Comparison of ENCODE assay signal across 1 cellular context in genomic region chr7:66639773-66640172, GRCh38.
TF ChIP-seq lines count a peak whose summit lies in the region.

No MANE protein-coding gene starts in this region.

TF ChIP-seq in K562, 482 proteins besides CTCF, POLR2A, EP300 and RAD21 (continued from another document and continues in another):
- TF ChIP-seq RERE (CRISPR knock-in tag; IDR thresholded peaks at IDR 0.05; ENCODE audit: borderline replicate concordance) (0 out of 2 replicates have a peak, but pooled peaks have one; percentile 78), ETV1 (tag; conservative IDR thresholded peaks at IDR 0.05; ENCODE audit: low read depth) (peak; percentile 49; the same call in 1 of the 2 replicates), SMARCE1 (IDR thresholded peaks at IDR 0.05) (peak; percentile 92), HES1 (IDR thresholded peaks at IDR 0.05; ENCODE audit: low read depth) (peak; percentile 75; the same call in 1 of the 2 replicates), REST (CRISPR knock-in tag; IDR thresholded peaks at IDR 0.05; ENCODE audit: low read depth) (no peak), TEAD1 (CRISPR knock-in tag; IDR thresholded peaks at IDR 0.05) (peak; percentile 96 to 97), AFF4 (CRISPR knock-in tag; IDR thresholded peaks at IDR 0.05) (0 out of 2 replicates have a peak, but pooled peaks have one; percentile 40), EHMT2 (IDR thresholded peaks at IDR 0.05) (peak; percentile 57; the same call in 1 of the 2 replicates), ID3 (CRISPR knock-in tag; IDR thresholded peaks at IDR 0.05) (no peak), ID3 (tag; IDR thresholded peaks at IDR 0.05) (0 out of 2 replicates have a peak, but pooled peaks have one; percentile 44), POLR2AphosphoS5 (IDR thresholded peaks at IDR 0.05; ENCODE audit: control insufficient read depth, insufficient read depth, low read depth, low read length) (peak; percentile 98), SMARCC2 (IDR thresholded peaks at IDR 0.05; ENCODE audit: low read depth) (peak; percentile 88), ZNF79 (CRISPR knock-in tag; IDR thresholded peaks at IDR 0.05; ENCODE audit: low read depth) (no peak), TAF9B (IDR thresholded peaks at IDR 0.05; ENCODE audit: partially characterized antibody) (no peak), MYNN (IDR thresholded peaks at IDR 0.05) (peak; percentile 86), MYNN (CRISPR knock-in tag; IDR thresholded peaks at IDR 0.05) (no peak), STAT5A (IDR thresholded peaks at IDR 0.05; ENCODE audit: borderline replicate concordance, low read length) (peak; percentile 87; the same call in 1 of the 2 replicates), ATF7 (IDR thresholded peaks at IDR 0.05) (peak; percentile 68), FOXM1 (IDR thresholded peaks at IDR 0.05; ENCODE audit: low read depth) (peak; percentile 84), FOXM1 (CRISPR knock-in tag; IDR thresholded peaks at IDR 0.05; ENCODE audit: low read depth) (no peak), SMC3 (conservative IDR thresholded peaks at IDR 0.05; ENCODE audit: insufficient read depth, low read depth, low read length) (0 out of 2 replicates have a peak, but pooled peaks have one; percentile 27), HDAC2 (IDR thresholded peaks at IDR 0.05) (peak; percentile 98), ZNF395 (CRISPR knock-in tag; IDR thresholded peaks at IDR 0.05) (peak; percentile 90; the same call in 1 of the 2 replicates), PKNOX1 (IDR thresholded peaks at IDR 0.05) (peak; percentile 50), FOXK2 (conservative IDR thresholded peaks at IDR 0.05 in 1 of 2, IDR thresholded peaks at IDR 0.05 in 1 of 2; ENCODE audit: low read depth in 2 of 2) (peak in 1 of 2 experiments; percentile 53; a peak in 1 of 4 replicates), KLF16 (IDR thresholded peaks at IDR 0.05) (peak; percentile 95), NEUROD1 (IDR thresholded peaks at IDR 0.05; ENCODE audit: borderline replicate concordance, low read depth, low read length, partially characterized antibody) (peak; percentile 71), RBM39 (optimal IDR thresholded peaks at IDR 0.05; ENCODE audit: low read depth, low read length) (peak; percentile 75), JUN (IDR thresholded peaks at IDR 0.05; ENCODE audit: borderline replicate concordance, low read depth, low read length) (peak; percentile 49; the same call in 1 of the 2 replicates), JUN (CRISPR knock-in tag; IDR thresholded peaks at IDR 0.05; ENCODE audit: borderline replicate concordance) (no peak), MYBL2 (IDR thresholded peaks at IDR 0.05; ENCODE audit: low read depth) (no peak), MYBL2 (CRISPR knock-in tag; IDR thresholded peaks at IDR 0.05; ENCODE audit: borderline replicate concordance) (no peak), JUND (IDR thresholded peaks at IDR 0.05; ENCODE audit: borderline replicate concordance, low read depth, low read length) (peak; percentile 61; the same call in 1 of the 2 replicates), JUND (tag; IDR thresholded peaks at IDR 0.05; ENCODE audit: borderline replicate concordance, low read depth, low read length) (no peak; the same call in 2 of the 3 replicates), PML (IDR thresholded peaks at IDR 0.05; ENCODE audit: low read length) (peak; percentile 92), ESRRA (IDR thresholded peaks at IDR 0.05; ENCODE audit: borderline replicate concordance, low read depth) (peak; percentile 92; the same call in 1 of the 2 replicates), DDX20 (tag; IDR thresholded peaks at IDR 0.05; ENCODE audit: low read depth) (no peak), ZEB2 (IDR thresholded peaks at IDR 0.05) (peak; percentile 95), MNT (conservative IDR thresholded peaks at IDR 0.05) (peak in 1 of 2 experiments; percentile 66; a peak in 2 of 4 replicates), CBX1 (IDR thresholded peaks at IDR 0.05; ENCODE audit: low read depth) (no peak), ZBTB7A (IDR thresholded peaks at IDR 0.05; ENCODE audit: borderline replicate concordance, control insufficient read depth, low read depth, low read length) (no peak), HDAC3 (IDR thresholded peaks at IDR 0.05; ENCODE audit: borderline replicate concordance, partially characterized antibody) (peak; percentile 84), TEAD4 (IDR thresholded peaks at IDR 0.05; ENCODE audit: low read length) (peak; percentile 99), TEAD4 (CRISPR knock-in tag; IDR thresholded peaks at IDR 0.05; ENCODE audit: borderline replicate concordance) (no peak)
